ENCODE assay signal across 6 cellular contexts in the genomic region with DNA sequence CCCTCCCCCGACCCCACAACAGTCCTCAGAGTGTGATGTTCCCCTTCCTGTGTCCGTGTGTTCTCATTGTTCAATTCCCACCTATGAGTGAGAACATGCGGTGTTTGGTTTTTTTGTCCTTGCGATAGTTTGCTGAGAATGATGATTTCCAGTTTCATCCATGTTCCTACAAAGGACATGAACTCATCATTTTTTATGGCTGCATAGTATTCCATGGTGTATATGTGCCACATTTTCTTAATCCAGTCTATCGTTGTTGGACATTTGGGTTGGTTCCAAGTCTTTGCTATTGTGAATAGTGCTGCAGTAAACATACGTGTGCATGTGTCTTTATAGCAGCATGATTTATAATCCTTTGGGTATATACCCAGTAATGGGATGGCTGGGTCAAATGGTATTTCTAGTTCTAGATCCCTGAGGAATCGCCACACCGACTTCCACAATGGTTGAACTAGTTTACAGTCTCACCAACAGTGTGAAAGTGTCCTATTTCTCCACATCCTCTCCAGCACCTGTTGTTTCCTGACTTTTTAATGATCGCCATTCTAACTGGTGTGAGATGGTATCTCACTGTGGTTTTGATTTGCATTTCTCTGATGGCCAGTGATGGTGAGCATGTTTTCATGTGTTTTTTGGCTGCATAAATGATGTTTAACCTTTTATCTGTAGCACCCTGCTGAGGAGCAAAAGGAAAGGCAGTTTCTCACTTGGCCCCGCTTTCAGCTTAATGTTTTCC. TPM values are rescaled to one million over a fixed set of nuclear protein-coding genes. Genes with fewer than 3 reads are reported as not detected.
A peak's percentile ranks its signal among the peaks of the same experiment; 100 is the strongest.
DNase-seq lines count a peak whose midpoint lies in the region; ATAC-seq and TF ChIP-seq lines count a peak whose summit lies in the region.
"Not testable (repeated sequence)": the region's sequence is repeated elsewhere in the genome, so short reads cannot be mapped to it uniquely, and the experiment has no call there.

No MANE protein-coding gene starts in this region.

- not testable (repeated sequence) for H3K4me3 Mint-ChIP-seq in nephron

- 82% methylated on average over 8 of the region's 10 CpGs for WGBS in sigmoid colon, 2 donors

- H3K27me3 ChIP-seq in ascending aorta; sigmoid colon; thoracic aorta (replicated peaks; ENCODE audit: insufficient read depth); uterus: not testable (repeated sequence)

- TF ChIP-seq POLR2A in sigmoid colon (IDR thresholded peaks at IDR 0.05); uterus (IDR thresholded peaks at IDR 0.05): not testable (repeated sequence)

- TF ChIP-seq EP300 in sigmoid colon (IDR thresholded peaks at IDR 0.05), result not testable (repeated sequence)

- not testable (repeated sequence) for H3K9me3 ChIP-seq in ascending aorta, sigmoid colon, thoracic aorta, uterus

- H3K27ac Mint-ChIP-seq in nephron, result peak overlapping the region in 2 of 3 experiments; percentile 77 to 84

- intact Hi-C loops in ascending aorta (cut with DNase I), result loop anchor here (1.0 to 10.0 kb wide), 2 partner anchors 17 to 168 kb away; no protein-coding TSS in a partner anchor
- intact Hi-C loops in sigmoid colon (cut with DNase I); uterus (cut with DNase I; ENCODE audit: low total_unique reads): not testable (repeated sequence)

- H3K27ac ChIP-seq in ascending aorta, result peak overlapping the region; percentile 88 to 91
- peak overlapping the region; percentile 85 to 94 for H3K27ac ChIP-seq in coronary artery
- H3K27ac ChIP-seq in sigmoid colon, result peak overlapping the region; percentile 52 to 76 (median 68)
- H3K27ac ChIP-seq in thoracic aorta, result peak overlapping the region; percentile 85 to 92
- H3K27ac ChIP-seq in uterus, result peak overlapping the region; percentile 88 to 91

- peaks cover 31% of the 10 kb centered on the region for H3K36me3 Mint-ChIP-seq in nephron (ENCODE audit: low read depth)

- DNase-seq in ascending aorta (ENCODE audit: low spot score in 2 of 2); coronary artery (ENCODE audit: low spot score); sigmoid colon; thoracic aorta (ENCODE audit: low spot score); uterus: not testable (repeated sequence)

- H3K36me3 ChIP-seq in ascending aorta, sigmoid colon, thoracic aorta, uterus: not testable (repeated sequence)

- TF ChIP-seq CTCF in ascending aorta (IDR thresholded peaks at IDR 0.05); coronary artery (IDR thresholded peaks at IDR 0.05); nephron (IDR thresholded peaks at IDR 0.05; ENCODE audit: unreplicated experiment in 3 of 3); sigmoid colon (IDR thresholded peaks at IDR 0.05); thoracic aorta (IDR thresholded peaks at IDR 0.05); uterus (IDR thresholded peaks at IDR 0.05): not testable (repeated sequence)

- peaks cover 19% of the 10 kb centered on the region for H3K4me1 Mint-ChIP-seq in nephron

- not testable (repeated sequence) for H3K9me3 Mint-ChIP-seq in nephron

- H3K27me3 Mint-ChIP-seq in nephron (ENCODE audit: low read depth), result not testable (repeated sequence)

- H3K4me1 ChIP-seq in ascending aorta (peaks cover 20 to 32% of the 10 kb centered on the region in 2 donors), sigmoid colon (peaks cover 0 to 22% (median 19%) of the 10 kb centered on the region in 4 donors), thoracic aorta (ENCODE audit: control insufficient read depth in 1 of 2, low read depth in 2 of 2) (peaks cover 12 to 46% of the 10 kb centered on the region in 2 donors)
- not testable (repeated sequence) for H3K4me1 ChIP-seq in uterus

- not testable (repeated sequence) for ATAC-seq in thoracic aorta (ENCODE audit: insufficient number of reproducible peaks, low FRiP score, low read depth)

- H3K4me3 ChIP-seq in ascending aorta, result peak overlapping the region in 1 of 2 donors; percentile 28
- H3K4me3 ChIP-seq in coronary artery, sigmoid colon, thoracic aorta, uterus: not testable (repeated sequence)

RNA-seq across cellular contexts. Expression of a gene that starts 35.7 kb away (rescaled TPM):
- total RNA-seq in ascending aorta (186 TPM), sigmoid colon (100 to 1,000 TPM; 108 to 130 (median 119) TPM), thoracic aorta (100 to 1,000 TPM; 205 to 319 TPM), uterus (100 to 1,000 TPM; 139 to 624 (median 446) TPM)
- polyA plus RNA-seq in sigmoid colon, result 10 to 100 TPM; 23.4 to 71.0 (median 30.1) TPM
